Comparison of ENCODE assay signal across 19 cellular contexts in genomic region chr15:79475312-79475711, GRCh38. TPM values are rescaled to one million over a fixed set of nuclear protein-coding genes. Genes with fewer than 3 reads are reported as not detected.
DNase-seq lines count a peak whose midpoint lies in the region; ATAC-seq and TF ChIP-seq lines count a peak whose summit lies in the region.
"Had no signal": no experiment of that assay in that cellular context is flagged by ENCODE, and none has a peak within 500 bp of the region (broad histone marks: within the 10 kb centered on the region; RNA-seq: fewer than 3 reads in every experiment).

No MANE protein-coding gene starts in this region.

- no peaks in the 10 kb centered on the region for H3K36me3 Mint-ChIP-seq in WTC11
- no peaks in the 10 kb centered on the region for H3K36me3 Mint-ChIP-seq in naive thymus-derived CD4-positive, alpha-beta T cell
- H3K36me3 Mint-ChIP-seq: natural killer cell treated with Interleukin-12 subunit alpha and Interleukin-12 subunit beta and Interleukin-15 and Interleukin-18, amount 100 ng/mL, for 72 hours had no signal

- H3K4me3 ChIP-seq in MG63, result peak overlapping the region; percentile 18
- peak overlapping the region in 1 of 4 experiments; percentile 17 for H3K4me3 ChIP-seq in fibroblast of lung (replicated peaks in 1 of 4; ENCODE audit: control extremely low read depth in 1 of 4, insufficient read depth in 1 of 4, low read depth in 3 of 4, low read length in 4 of 4)
- H3K4me3 ChIP-seq in skeletal muscle cell (ENCODE audit: low read depth, low read length), result no peak overlapping the region
- H3K4me3 ChIP-seq in naive thymus-derived CD4-positive, alpha-beta T cell (ENCODE audit: low read length), result no peak overlapping the region

- intact Hi-C loops in naive thymus-derived CD4-positive, alpha-beta T cell (cut with micrococcal nuclease), result no loop called here

- no peak overlapping the region for H3K27ac ChIP-seq in fibroblast of lung (ENCODE audit: insufficient read depth, low read length)
- no peak overlapping the region for H3K27ac ChIP-seq in naive thymus-derived CD4-positive, alpha-beta T cell (ENCODE audit: low read depth, low read length)
- H3K27ac ChIP-seq: brain microvascular endothelial cell had no signal

- no peak for ATAC-seq in WTC11
- no peak for ATAC-seq in naive thymus-derived CD4-positive, alpha-beta T cell

- no peaks in the 10 kb centered on the region for H3K36me3 ChIP-seq in MG63
- no peaks in the 10 kb centered on the region for H3K36me3 ChIP-seq in fibroblast of lung (ENCODE audit: control insufficient read depth, insufficient read depth, low read length)
- no peaks in the 10 kb centered on the region for H3K36me3 ChIP-seq in naive thymus-derived CD4-positive, alpha-beta T cell (ENCODE audit: control insufficient read depth in 2 of 3, insufficient read depth in 3 of 3, low read length in 3 of 3)
- H3K36me3 ChIP-seq: brain microvascular endothelial cell had no signal

- POLR2A ChIA-PET in WTC11 (lab: Charles Lee), result no interaction called here
- POLR2A ChIA-PET in naive thymus-derived CD4-positive, alpha-beta T cell (lab: Charles Lee), result no interaction called here

- no peak overlapping the region for H3K4me2 ChIP-seq in fibroblast of lung (ENCODE audit: extremely low read depth, insufficient read depth, low read length)

- H3K27ac Mint-ChIP-seq in WTC11, result no peak overlapping the region
- H3K27ac Mint-ChIP-seq in naive thymus-derived CD4-positive, alpha-beta T cell, result no peak overlapping the region
- H3K27ac Mint-ChIP-seq: dendritic cell treated with granulocyte-macrophage colony-stimulating factor and Interleukin-4, amounts not matched to agents 40 ng/mL and 50 ng/mL, for 4 days; natural killer cell treated with Interleukin-12 subunit alpha and Interleukin-12 subunit beta and Interleukin-15 and Interleukin-18, amount 100 ng/mL, for 72 hours had no signal

- H2AFZ ChIP-seq in fibroblast of lung (ENCODE audit: low read length), result no peak overlapping the region

- H3K4me1 Mint-ChIP-seq in WTC11, result no peaks in the 10 kb centered on the region
- H3K4me1 Mint-ChIP-seq in naive thymus-derived CD4-positive, alpha-beta T cell, result peaks cover 0 to 5% (median 0%) of the 10 kb centered on the region in 7 donors

- H3K27me3 Mint-ChIP-seq in WTC11 (ENCODE audit: low read depth), result no peaks in the 10 kb centered on the region
- H3K27me3 Mint-ChIP-seq in naive thymus-derived CD4-positive, alpha-beta T cell, result peaks cover 0 to 8% (median 7%) of the 10 kb centered on the region in 5 donors

- no peaks in the 10 kb centered on the region for H3K4me1 ChIP-seq in fibroblast of lung (ENCODE audit: control insufficient read depth, extremely low read depth, insufficient read depth, low read length)
- no peaks in the 10 kb centered on the region for H3K4me1 ChIP-seq in naive thymus-derived CD4-positive, alpha-beta T cell (ENCODE audit: control insufficient read depth in 2 of 2, insufficient read depth in 2 of 2, low read length in 2 of 2)

- H3K9me3 ChIP-seq in MG63, result no peaks in the 10 kb centered on the region
- no peaks in the 10 kb centered on the region for H3K9me3 ChIP-seq in fibroblast of lung (ENCODE audit: control insufficient read depth, insufficient read depth, low read depth, low read length)
- no peaks in the 10 kb centered on the region for H3K9me3 ChIP-seq in naive thymus-derived CD4-positive, alpha-beta T cell (ENCODE audit: control insufficient read depth in 2 of 3, low read length in 3 of 3)

- no peaks in the 10 kb centered on the region for H3K79me2 ChIP-seq in fibroblast of lung (ENCODE audit: control insufficient read depth, insufficient read depth, low read length)

- no peaks in the 10 kb centered on the region for H3K27me3 ChIP-seq in MG63
- H3K27me3 ChIP-seq in fibroblast of lung (ENCODE audit: control insufficient read depth, insufficient read depth, low read length), result no peaks in the 10 kb centered on the region
- H3K27me3 ChIP-seq in naive thymus-derived CD4-positive, alpha-beta T cell (ENCODE audit: control insufficient read depth in 2 of 2, insufficient read depth in 2 of 2, low read length in 2 of 2), result no peaks in the 10 kb centered on the region
- H3K27me3 ChIP-seq: brain microvascular endothelial cell had no signal

- DNase-seq in ELR (ENCODE audit: low read depth), result peak; percentile 35
- DNase-seq in MG63, result no peak
- peak; percentile 22 to 85 for DNase-seq in fibroblast of lung (ENCODE audit: low read depth in 2 of 2)
- peak; percentile 11 for DNase-seq in skeletal muscle cell (ENCODE audit: low read depth)
- no peak for DNase-seq in WTC11 (ENCODE audit: low spot score)
- DNase-seq in NCI-H1417 (lab: John Stamatoyannopoulos, UW), result no peak
- DNase-seq in naive thymus-derived CD4-positive, alpha-beta T cell, result no peak
- DNase-seq: activated CD4-positive, alpha-beta T cell treated with anti-CD3 and anti-CD28 coated beads, Interleukin-2, amount 50 U/mL, for 48 hours; activated naive CD4-positive, alpha-beta T cell treated with Interleukin-2 at 50 U/mL for 16 hours; activated T-cell treated with anti-CD3 and anti-CD28 coated beads for 4 hours; brain microvascular endothelial cell; hippocampal formation; mesendoderm; NCI-H1930; RPMI8226; stimulated activated CD4-positive, alpha-beta T cell treated with anti-CD3 and anti-CD28 coated beads, Interleukin-4, amount 100 ng/mL, for 4 hours; SW 1271 had no signal

- no peak overlapping the region for H3K4me3 Mint-ChIP-seq in WTC11
- peak overlapping the region in 2 of 10 donors; percentile 8 to 22 for H3K4me3 Mint-ChIP-seq in naive thymus-derived CD4-positive, alpha-beta T cell
- H3K4me3 Mint-ChIP-seq: dendritic cell treated with granulocyte-macrophage colony-stimulating factor and Interleukin-4, amounts not matched to agents 40 ng/mL and 50 ng/mL, for 4 days; natural killer cell treated with Interleukin-12 subunit alpha and Interleukin-12 subunit beta and Interleukin-15 and Interleukin-18, amount 100 ng/mL, for 72 hours had no signal

- no peaks in the 10 kb centered on the region for H4K20me1 ChIP-seq in fibroblast of lung (ENCODE audit: control insufficient read depth, extremely low read depth, insufficient read depth, low read length)

- no peaks in the 10 kb centered on the region for H3K9me3 Mint-ChIP-seq in WTC11
- no peaks in the 10 kb centered on the region for H3K9me3 Mint-ChIP-seq in naive thymus-derived CD4-positive, alpha-beta T cell
- H3K9me3 Mint-ChIP-seq: dendritic cell treated with granulocyte-macrophage colony-stimulating factor and Interleukin-4, amounts not matched to agents 40 ng/mL and 50 ng/mL, for 4 days; natural killer cell treated with Interleukin-12 subunit alpha and Interleukin-12 subunit beta and Interleukin-15 and Interleukin-18, amount 100 ng/mL, for 72 hours had no signal

- TF ChIP-seq CTCF in fibroblast of lung (conservative IDR thresholded peaks at IDR 0.05 in 1 of 2, IDR thresholded peaks at IDR 0.05 in 1 of 2; ENCODE audit: low read depth in 1 of 2, low read length in 2 of 2) (no peak), WTC11 (IDR thresholded peaks at IDR 0.05) (no peak)

- H3K9ac ChIP-seq in fibroblast of lung (ENCODE audit: insufficient read depth, low read length), result no peak overlapping the region

- CTCF ChIA-PET in WTC11 (lab: Charles Lee), result no interaction called here
- CTCF ChIA-PET in naive thymus-derived CD4-positive, alpha-beta T cell (lab: Charles Lee), result no interaction called here

TF ChIP-seq in WTC11, 78 proteins besides CTCF, POLR2A, EP300 and RAD21 (continues in another document):
- TF ChIP-seq, protein P1, sequence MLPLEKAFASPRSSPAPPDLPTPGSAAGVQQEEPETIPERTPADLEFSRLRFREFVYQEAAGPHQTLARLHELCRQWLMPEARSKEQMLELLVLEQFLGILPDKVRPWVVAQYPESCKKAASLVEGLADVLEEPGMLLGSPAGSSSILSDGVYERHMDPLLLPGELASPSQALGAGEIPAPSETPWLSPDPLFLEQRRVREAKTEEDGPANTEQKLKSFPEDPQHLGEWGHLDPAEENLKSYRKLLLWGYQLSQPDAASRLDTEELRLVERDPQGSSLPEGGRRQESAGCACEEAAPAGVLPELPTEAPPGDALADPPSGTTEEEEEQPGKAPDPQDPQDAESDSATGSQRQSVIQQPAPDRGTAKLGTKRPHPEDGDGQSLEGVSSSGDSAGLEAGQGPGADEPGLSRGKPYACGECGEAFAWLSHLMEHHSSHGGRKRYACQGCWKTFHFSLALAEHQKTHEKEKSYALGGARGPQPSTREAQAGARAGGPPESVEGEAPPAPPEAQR (CRISPR knock-in tag; IDR thresholded peaks at IDR 0.05), result no peak
- TF ChIP-seq SP1 (CRISPR knock-in tag; conservative IDR thresholded peaks at IDR 0.05) (no peak), STAT6 (CRISPR knock-in tag; conservative IDR thresholded peaks at IDR 0.05; ENCODE audit: low read depth) (no peak), ZNF396 (CRISPR knock-in tag; IDR thresholded peaks at IDR 0.05; ENCODE audit: borderline replicate concordance) (no peak), NFYB (CRISPR knock-in tag; conservative IDR thresholded peaks at IDR 0.05; ENCODE audit: low read depth) (no peak), ZNF423 (CRISPR knock-in tag; IDR thresholded peaks at IDR 0.05) (no peak)

RNA-seq across cellular contexts. Expression of gene MINAR1, which starts 43.2 kb away (rescaled TPM):
- 0.52 and 0.79 TPM in 2 replicates for total RNA-seq in MG63 (2014; rRNA removed; shearing (Covaris generic); ENCODE audit: low replicate concordance)
- 0.26 and 0.33 TPM in 2 replicates for total RNA-seq in fibroblast of lung
- 0.24 and 0.58 TPM in 2 replicates for polyA plus RNA-seq in fibroblast of lung
- polyA plus RNA-seq in fibroblast of lung (2012), result 0.28 and 0.65 TPM in 2 replicates
- polyA minus RNA-seq in fibroblast of lung (ENCODE audit: low replicate concordance), result 0.70 and 2.2 TPM in 2 replicates
- 0.78 to 1.4 TPM (median 0.80 TPM) in 3 replicates for total RNA-seq in WTC11 (2021)
- total RNA-seq in naive thymus-derived CD4-positive, alpha-beta T cell, result 1 to 10 TPM in 1 of 5 experiments, under 1 TPM in 4; 0.24 to 1.3 (median 0.34) TPM
- under 1 TPM; 0.04 to 0.25 TPM for polyA plus RNA-seq in naive thymus-derived CD4-positive, alpha-beta T cell

Comparison
In these comparisons a context has a peak if more than half of its experiments do, and no peak if none do; other contexts are left out.
1. DNase-seq: peak in ELR (single experiment), fibroblast of lung (2 of 2) and skeletal muscle cell (single experiment); none in MG63 (single experiment), WTC11 (single experiment), NCI-H1417 (0 of 3) and naive thymus-derived CD4-positive, alpha-beta T cell (0 of 9).